27 cellular contexts compared by ENCODE assay signal in the genomic region with DNA sequence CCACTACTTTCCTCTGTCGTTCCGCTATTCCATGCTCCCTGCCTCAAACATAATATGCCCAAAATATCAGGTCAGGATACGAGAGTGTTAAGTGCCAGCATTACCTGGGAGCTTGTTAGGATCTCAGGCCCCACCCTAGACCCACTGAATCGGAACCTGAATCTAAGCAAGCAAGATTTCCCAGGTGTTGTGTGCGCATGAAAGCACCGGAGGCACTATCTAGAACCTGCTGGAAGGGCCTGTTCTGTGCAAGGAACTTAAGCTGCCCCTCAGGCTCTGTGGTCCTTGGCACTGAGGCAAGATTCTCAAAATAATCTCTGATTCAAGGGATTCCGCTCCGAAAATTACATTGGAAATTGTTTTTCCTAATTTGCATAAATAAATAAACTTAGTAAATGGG.
"Had no signal": no experiment of that assay in that cellular context is flagged by ENCODE, and none has a peak within 500 bp of the region (broad histone marks: within the 10 kb centered on the region; RNA-seq: fewer than 3 reads in every experiment).

No MANE protein-coding gene starts in this region.

- H3K9ac ChIP-seq: neural progenitor cell had no signal

- ATAC-seq: gastrocnemius medialis, left cardiac atrium, left ventricle myocardium superior had no signal

- H3K4me3 ChIP-seq: gastrocnemius medialis, hepatocyte, neural progenitor cell, right atrium auricular region, smooth muscle cell, suprapubic skin, tibial nerve had no signal

- H3K27me3 Mint-ChIP-seq: activated CD4-positive, alpha-beta memory T cell treated with anti-CD3 and anti-CD28 coated beads for 36 hours; activated CD4-positive, alpha-beta T cell treated with anti-CD3 and anti-CD28 coated beads, Interleukin-2, amount 10 ng/mL, durations not matched to agents 24 days and 14 days; naive B cell had no signal

- H3K4me2 ChIP-seq: hepatocyte, neural progenitor cell, smooth muscle cell had no signal

- H3K9me3 ChIP-seq: gastrocnemius medialis, right atrium auricular region, suprapubic skin, tibial nerve had no signal

- H3K4me3 Mint-ChIP-seq: activated CD4-positive, alpha-beta memory T cell treated with anti-CD3 and anti-CD28 coated beads for 36 hours; activated CD4-positive, alpha-beta T cell treated with anti-CD3 and anti-CD28 coated beads, Interleukin-2, amount 10 ng/mL, durations not matched to agents 24 days and 14 days; activated T-helper 1 cell treated with anti-CD3 and anti-CD28 coated beads, Interleukin-12 subunit alpha, Interleukin-12 subunit beta, Interleukin-2, Interleukin-4 antibody, amounts not matched to agents 30 ng/mL and 10 ng/mL and 1 ng/mL, durations not matched to agents 14 hours and 24 hours and 36 hours; mesothelial cell of epicardium; naive B cell; neural progenitor cell had no signal

- H3K4me1 Mint-ChIP-seq: activated CD4-positive, alpha-beta T cell treated with anti-CD3 and anti-CD28 coated beads, Interleukin-2, amount 10 ng/mL, durations not matched to agents 24 days and 14 days; naive B cell had no signal

- H3K27me3 ChIP-seq: gastrocnemius medialis, hepatocyte, neural progenitor cell, right atrium auricular region, suprapubic skin, tibial nerve had no signal

- H3K9me3 Mint-ChIP-seq: activated CD4-positive, alpha-beta memory T cell treated with anti-CD3 and anti-CD28 coated beads for 36 hours; activated CD4-positive, alpha-beta T cell treated with anti-CD3 and anti-CD28 coated beads, Interleukin-2, amount 10 ng/mL, durations not matched to agents 24 days and 14 days; activated T-helper 1 cell treated with anti-CD3 and anti-CD28 coated beads, Interleukin-12 subunit alpha, Interleukin-12 subunit beta, Interleukin-2, Interleukin-4 antibody, amounts not matched to agents 30 ng/mL and 10 ng/mL and 1 ng/mL, durations not matched to agents 14 hours and 24 hours and 36 hours; mesothelial cell of epicardium; naive B cell; neural progenitor cell had no signal

- H3K27ac ChIP-seq: epithelial cell of prostate, gastrocnemius medialis, hepatocyte, neural progenitor cell, right atrium auricular region, suprapubic skin, tibial nerve, VCaP had no signal

- H3K36me3 ChIP-seq: gastrocnemius medialis, neural progenitor cell, right atrium auricular region, suprapubic skin, tibial nerve had no signal

- H3K27ac Mint-ChIP-seq: activated CD4-positive, alpha-beta memory T cell treated with anti-CD3 and anti-CD28 coated beads for 36 hours; activated CD4-positive, alpha-beta T cell treated with anti-CD3 and anti-CD28 coated beads, Interleukin-2, amount 10 ng/mL, durations not matched to agents 24 days and 14 days; activated T-helper 1 cell treated with anti-CD3 and anti-CD28 coated beads, Interleukin-12 subunit alpha, Interleukin-12 subunit beta, Interleukin-2, Interleukin-4 antibody, amounts not matched to agents 30 ng/mL and 10 ng/mL and 1 ng/mL, durations not matched to agents 14 hours and 24 hours and 36 hours; mesothelial cell of epicardium; naive B cell; neural progenitor cell had no signal

- H3K4me1 ChIP-seq: neural progenitor cell had no signal

- H3K79me2 ChIP-seq: hepatocyte had no signal

- DNase-seq: activated CD4-positive, alpha-beta memory T cell treated with anti-CD3 and anti-CD28 coated beads for 36 hours; activated CD4-positive, alpha-beta T cell treated with anti-CD3 and anti-CD28 coated beads, Interleukin-2, amount 10 ng/mL, durations not matched to agents 24 days and 14 days; activated CD4-positive, CD25-positive, alpha-beta regulatory T cell treated with anti-CD3 and anti-CD28 coated beads, Interleukin-2, amount 50 U/mL, for 72 hours; activated CD8-positive, alpha-beta memory T cell treated with anti-CD3 and anti-CD28 coated beads, Interleukin-2, amount 50 U/mL, for 4 hours; activated gamma-delta T cell; activated naive CD4-positive, alpha-beta T cell treated with anti-CD3 and anti-CD28 coated beads, Interleukin-2, amount 50 U/mL, for 16 hours; activated T-cell treated with anti-CD3 and anti-CD28 coated beads, Interleukin-2, amount 50 U/mL, for 1 hour; anterior cingulate cortex; dermis blood vessel endothelial cell; effector CD4-positive, alpha-beta T cell; gastrocnemius medialis; left cardiac atrium; left ventricle myocardium superior; naive B cell; occipital lobe; stimulated activated CD4-positive, alpha-beta T cell treated with anti-CD3 and anti-CD28 coated beads, Interleukin-1b, Interleukin-23, amount 100 ng/mL, for 48 hours; stimulated activated naive CD4-positive, alpha-beta T cell had no signal

- H2AFZ ChIP-seq: hepatocyte, neural progenitor cell had no signal
